ENCODE assay signal across 11 cellular contexts in the genomic region with DNA sequence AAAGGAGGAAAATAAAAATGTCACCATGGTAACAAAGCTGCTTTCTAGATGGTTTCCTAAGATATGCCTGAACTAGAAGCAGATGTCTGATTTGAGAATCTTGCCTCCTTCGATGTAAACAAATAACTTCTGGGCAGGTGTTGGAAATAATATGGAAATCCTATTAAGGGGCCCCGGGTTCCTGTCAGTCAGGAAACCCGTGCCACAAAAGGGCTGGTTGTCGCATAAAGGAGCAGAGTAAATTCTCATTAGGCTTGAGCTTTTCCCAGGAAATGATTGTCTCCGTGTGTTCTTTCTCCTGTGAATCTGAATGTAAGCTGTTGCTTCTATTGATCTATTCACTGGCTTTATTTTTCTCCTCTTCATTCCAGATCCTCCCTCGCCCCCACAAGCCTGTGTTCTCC.
DNase-seq lines count a peak whose midpoint lies in the region; ATAC-seq, FAIRE-seq and TF ChIP-seq lines count a peak whose summit lies in the region.
"Had no signal": no experiment of that assay in that cellular context is flagged by ENCODE, and none has a peak within 500 bp of the region (broad histone marks: within the 10 kb centered on the region; RNA-seq: fewer than 3 reads in every experiment).

No MANE protein-coding gene starts in this region.

- H3K27me3 ChIP-seq in SK-N-SH (ENCODE audit: insufficient read depth), result no peaks in the 10 kb centered on the region

- H3K9me3 ChIP-seq in SK-N-SH, result no peaks in the 10 kb centered on the region
- no peaks in the 10 kb centered on the region for H3K9me3 ChIP-seq in OCI-LY7 (ENCODE audit: low read length)

- no peak for TF ChIP-seq CTCF in activated CD8-positive, alpha-beta T cell treated with anti-CD3 and anti-CD28 coated beads for 36 hours (IDR thresholded peaks at IDR 0.05)
- no peak for TF ChIP-seq CTCF in SK-N-SH (IDR thresholded peaks at IDR 0.05)
- no peak for TF ChIP-seq CTCF in fibroblast of villous mesenchyme (IDR thresholded peaks at IDR 0.05; ENCODE audit: insufficient read depth, low read depth, low read length)
- TF ChIP-seq CTCF in OCI-LY7 (conservative IDR thresholded peaks at IDR 0.05; ENCODE audit: low read length), result no peak

- peak; percentile 27 for ATAC-seq in activated CD8-positive, alpha-beta T cell treated with anti-CD3 and anti-CD28 coated beads, Interleukin-2, amount 10 ng/mL, durations not matched to agents 7 days and 5 days
- no peak for ATAC-seq in activated CD8-positive, alpha-beta T cell treated with anti-CD3 and anti-CD28 coated beads for 36 hours
- ATAC-seq in stimulated activated naive CD8-positive, alpha-beta T cell treated with anti-CD3 and anti-CD28 coated beads, Interleukin-15, amount 100 ng/mL, for 72 hours, result no peak
- ATAC-seq: left colon had no signal

- no peak for TF ChIP-seq RAD21 in SK-N-SH (IDR thresholded peaks at IDR 0.05; ENCODE audit: low read length)

- CTCF ChIA-PET in activated CD8-positive, alpha-beta T cell treated with anti-CD3 and anti-CD28 coated beads, Interleukin-2, amount 10 ng/mL, durations not matched to agents 7 days and 5 days (lab: Charles Lee), result no interaction called here
- CTCF ChIA-PET in activated CD8-positive, alpha-beta T cell treated with anti-CD3 and anti-CD28 coated beads for 36 hours (lab: Charles Lee), result no interaction called here
- CTCF ChIA-PET in SK-N-SH (lab: Yijun Ruan, JAX), result no interaction called here
- CTCF ChIA-PET in OCI-LY7 (lab: Charles Lee; ENCODE audit: unreplicated experiment), result no interaction called here

- H3K79me2 ChIP-seq in SK-N-SH (ENCODE audit: insufficient read depth) (peaks cover 48% of the 10 kb centered on the region), OCI-LY7 (ENCODE audit: insufficient read depth, low read depth, low read length) (no peaks in the 10 kb centered on the region)

- FAIRE-seq in GM12892 (lab: Jason Lieb, UNC), result no peak

- H3K4me2 ChIP-seq in SK-N-SH (peak overlapping the region; percentile 70), OCI-LY7 (ENCODE audit: low read length) (no peak overlapping the region)

- POLR2A ChIA-PET in activated CD8-positive, alpha-beta T cell treated with anti-CD3 and anti-CD28 coated beads, Interleukin-2, amount 10 ng/mL, durations not matched to agents 7 days and 5 days (lab: Charles Lee), result interaction anchor here (2.3 kb wide), 1 partner anchor 91 kb away, joined by 7 read pairs; the partner anchor contains the start of gene TLE4
- POLR2A ChIA-PET in activated CD8-positive, alpha-beta T cell treated with anti-CD3 and anti-CD28 coated beads for 36 hours (lab: Charles Lee), result no interaction called here
- POLR2A ChIA-PET in SK-N-SH (lab: Yijun Ruan, JAX), result interaction anchor here (0.6 kb wide), 1 partner anchor 260 kb away, joined by 5 read pairs; no protein-coding TSS in a partner anchor
- POLR2A ChIA-PET in OCI-LY7 (lab: Charles Lee), result interaction anchor here (0.7 kb wide), 1 partner anchor 54 kb away, joined by 3 read pairs; no protein-coding TSS in a partner anchor

- peak overlapping the region; percentile 78 to 80 for H3K27ac ChIP-seq in SK-N-SH (ENCODE audit: low read depth in 2 of 2, low read length in 1 of 2)
- H3K27ac ChIP-seq in OCI-LY7 (ENCODE audit: low read depth, low read length, poor library complexity, severe bottlenecking), result no peak overlapping the region

- no peak for DNase-seq in activated CD8-positive, alpha-beta T cell treated with anti-CD3 and anti-CD28 coated beads, Interleukin-2, amount 10 ng/mL, durations not matched to agents 7 days and 5 days
- DNase-seq in activated CD8-positive, alpha-beta T cell treated with anti-CD3 and anti-CD28 coated beads for 36 hours, result no peak
- DNase-seq in SK-N-SH (peak; percentile 15), fibroblast of villous mesenchyme (ENCODE audit: low read depth) (peak; percentile 64), OCI-LY7 (ENCODE audit: low spot score) (no peak), NCI-H1436 (lab: John Stamatoyannopoulos, UW) (no peak), GM12892 (ENCODE audit: insufficient read length) (no peak)
- no peak for DNase-seq in stimulated activated naive CD8-positive, alpha-beta T cell treated with anti-CD3 and anti-CD28 coated beads, Interleukin-15, amount 100 ng/mL, for 72 hours
- DNase-seq: activated CD4-positive, alpha-beta T cell treated with anti-CD3 and anti-CD28 coated beads for 48 hours; left colon; NCI-H2029 had no signal

- H3F3A ChIP-seq in SK-N-SH (replicated peaks; ENCODE audit: insufficient read depth), result peaks cover 6% of the 10 kb centered on the region

- BruUV-seq in OCI-LY7 (replicated peaks; lab: Mats Ljungman, UMichigan), result no TSS peak

- H3K4me3 ChIP-seq in SK-N-SH (ENCODE audit: low read depth in 2 of 2, low read length in 1 of 2), result no peak overlapping the region; a peak in 1 of 4 replicates
- H3K4me3 ChIP-seq in fibroblast of villous mesenchyme (ENCODE audit: low read depth, low read length), result no peak overlapping the region
- no peak overlapping the region for H3K4me3 ChIP-seq in OCI-LY7 (ENCODE audit: low read depth, low read length, poor library complexity, severe bottlenecking)

- H3K9ac ChIP-seq in SK-N-SH, result peak overlapping the region; percentile 22; the same call in 1 of the 2 replicates

- H3K36me3 ChIP-seq in SK-N-SH (replicated peaks in 1 of 2; ENCODE audit: control insufficient read depth in 1 of 2, insufficient read depth in 2 of 2, low read length in 1 of 2) (peaks cover 17 to 39% of the 10 kb centered on the region in 2 experiments), OCI-LY7 (ENCODE audit: insufficient read depth, low read length) (no peaks in the 10 kb centered on the region)

- WGBS in SK-N-SH (ENCODE audit: low lambda C conversion rate), result 21% methylated on average over 6 of the region's 6 CpGs

- TF ChIP-seq EP300 in SK-N-SH (IDR thresholded peaks at IDR 0.05; ENCODE audit: borderline replicate concordance in 1 of 2, low read depth in 1 of 2, low read length in 1 of 2), result peak in 1 of 2 experiments; percentile 47; a peak in 1 of 4 replicates

- H3K9me2 ChIP-seq in SK-N-SH (no peaks in the 10 kb centered on the region), OCI-LY7 (ENCODE audit: insufficient read depth, low read length) (no peaks in the 10 kb centered on the region)

- intact Hi-C loops in activated CD8-positive, alpha-beta T cell treated with anti-CD3 and anti-CD28 coated beads for 36 hours (cut with micrococcal nuclease), result no loop called here
- intact Hi-C loops in OCI-LY7 (cut with micrococcal nuclease; ENCODE audit: unreplicated experiment), result no loop called here

- H3K4me1 Mint-ChIP-seq in activated CD8-positive, alpha-beta T cell treated with anti-CD3 and anti-CD28 coated beads, Interleukin-2, amount 10 ng/mL, durations not matched to agents 7 days and 5 days (ENCODE audit: low read depth), result peaks cover 15% of the 10 kb centered on the region
- peaks cover 51% of the 10 kb centered on the region for H3K4me1 Mint-ChIP-seq in activated CD8-positive, alpha-beta T cell treated with anti-CD3 and anti-CD28 coated beads for 36 hours (ENCODE audit: low read depth)
- peaks cover 59% of the 10 kb centered on the region for H3K4me1 Mint-ChIP-seq in stimulated activated naive CD8-positive, alpha-beta T cell treated with anti-CD3 and anti-CD28 coated beads, Interleukin-15, amount 100 ng/mL, for 72 hours

- H3K9me3 Mint-ChIP-seq in activated CD8-positive, alpha-beta T cell treated with anti-CD3 and anti-CD28 coated beads, Interleukin-2, amount 10 ng/mL, durations not matched to agents 7 days and 5 days (ENCODE audit: insufficient read depth), result no peaks in the 10 kb centered on the region
- H3K9me3 Mint-ChIP-seq in activated CD8-positive, alpha-beta T cell treated with anti-CD3 and anti-CD28 coated beads for 36 hours, result no peaks in the 10 kb centered on the region
- no peaks in the 10 kb centered on the region for H3K9me3 Mint-ChIP-seq in stimulated activated naive CD8-positive, alpha-beta T cell treated with anti-CD3 and anti-CD28 coated beads, Interleukin-15, amount 100 ng/mL, for 72 hours

- H4K20me1 ChIP-seq in SK-N-SH (ENCODE audit: insufficient read depth), result peaks cover 5% of the 10 kb centered on the region; the same call in 1 of the 2 replicates
- H4K20me1 ChIP-seq in OCI-LY7 (ENCODE audit: insufficient read depth, low read length), result no peaks in the 10 kb centered on the region

- no peaks in the 10 kb centered on the region for H3K27me3 Mint-ChIP-seq in activated CD8-positive, alpha-beta T cell treated with anti-CD3 and anti-CD28 coated beads, Interleukin-2, amount 10 ng/mL, durations not matched to agents 7 days and 5 days (ENCODE audit: low read depth)
- no peaks in the 10 kb centered on the region for H3K27me3 Mint-ChIP-seq in activated CD8-positive, alpha-beta T cell treated with anti-CD3 and anti-CD28 coated beads for 36 hours
- no peaks in the 10 kb centered on the region for H3K27me3 Mint-ChIP-seq in stimulated activated naive CD8-positive, alpha-beta T cell treated with anti-CD3 and anti-CD28 coated beads, Interleukin-15, amount 100 ng/mL, for 72 hours

- TF ChIP-seq POLR2A in GM12892 (IDR thresholded peaks at IDR 0.05; ENCODE audit: low read depth, low read length), result no peak

- H3K4me1 ChIP-seq in SK-N-SH (ENCODE audit: control insufficient read depth in 1 of 2, insufficient read depth in 2 of 2, low read depth in 1 of 2, low read length in 1 of 2) (peaks cover 33 to 50% of the 10 kb centered on the region in 2 experiments), OCI-LY7 (ENCODE audit: insufficient read depth, low read length, poor library complexity, severe bottlenecking) (no peaks in the 10 kb centered on the region)

- H3K4me3 Mint-ChIP-seq in activated CD8-positive, alpha-beta T cell treated with anti-CD3 and anti-CD28 coated beads, Interleukin-2, amount 10 ng/mL, durations not matched to agents 7 days and 5 days, result no peak overlapping the region
- no peak overlapping the region for H3K4me3 Mint-ChIP-seq in activated CD8-positive, alpha-beta T cell treated with anti-CD3 and anti-CD28 coated beads for 36 hours
- H3K4me3 Mint-ChIP-seq in stimulated activated naive CD8-positive, alpha-beta T cell treated with anti-CD3 and anti-CD28 coated beads, Interleukin-15, amount 100 ng/mL, for 72 hours, result no peak overlapping the region

- no peak overlapping the region for H3K27ac Mint-ChIP-seq in activated CD8-positive, alpha-beta T cell treated with anti-CD3 and anti-CD28 coated beads, Interleukin-2, amount 10 ng/mL, durations not matched to agents 7 days and 5 days
- H3K27ac Mint-ChIP-seq in activated CD8-positive, alpha-beta T cell treated with anti-CD3 and anti-CD28 coated beads for 36 hours, result no peak overlapping the region
- peak overlapping the region; percentile 42 to 81 for H3K27ac Mint-ChIP-seq in stimulated activated naive CD8-positive, alpha-beta T cell treated with anti-CD3 and anti-CD28 coated beads, Interleukin-15, amount 100 ng/mL, for 72 hours

- H3K36me3 Mint-ChIP-seq in activated CD8-positive, alpha-beta T cell treated with anti-CD3 and anti-CD28 coated beads, Interleukin-2, amount 10 ng/mL, durations not matched to agents 7 days and 5 days (ENCODE audit: low read depth), result peaks cover 22% of the 10 kb centered on the region
- peaks cover 11% of the 10 kb centered on the region for H3K36me3 Mint-ChIP-seq in activated CD8-positive, alpha-beta T cell treated with anti-CD3 and anti-CD28 coated beads for 36 hours (ENCODE audit: low read depth)

- no peak overlapping the region for H2AFZ ChIP-seq in SK-N-SH (ENCODE audit: low read depth)
- H2AFZ ChIP-seq in OCI-LY7 (ENCODE audit: low read length), result no peak overlapping the region

TF ChIP-seq in SK-N-SH, 30 proteins besides CTCF, POLR2A, EP300 and RAD21 (continues in another document):
- TF ChIP-seq MEF2A (IDR thresholded peaks at IDR 0.05; ENCODE audit: borderline replicate concordance, low read depth), result no peak

Comparison
In these comparisons a context has a peak if more than half of its experiments do, and no peak if none do; other contexts are left out.
1. DNase-seq: peak in SK-N-SH (single experiment) and fibroblast of villous mesenchyme (single experiment); none in activated CD8-positive, alpha-beta T cell treated with anti-CD3 and anti-CD28 coated beads, Interleukin-2, amount 10 ng/mL, durations not matched to agents 7 days and 5 days (single experiment), activated CD8-positive, alpha-beta T cell treated with anti-CD3 and anti-CD28 coated beads for 36 hours (single experiment), stimulated activated naive CD8-positive, alpha-beta T cell treated with anti-CD3 and anti-CD28 coated beads, Interleukin-15, amount 100 ng/mL, for 72 hours (0 of 2), OCI-LY7 (single experiment), NCI-H1436 (single experiment) and GM12892 (single experiment).
2. H3K27ac Mint-ChIP-seq: peak in stimulated activated naive CD8-positive, alpha-beta T cell treated with anti-CD3 and anti-CD28 coated beads, Interleukin-15, amount 100 ng/mL, for 72 hours (2 of 2); none in activated CD8-positive, alpha-beta T cell treated with anti-CD3 and anti-CD28 coated beads, Interleukin-2, amount 10 ng/mL, durations not matched to agents 7 days and 5 days (single experiment) and activated CD8-positive, alpha-beta T cell treated with anti-CD3 and anti-CD28 coated beads for 36 hours (single experiment).